In genomic region chr5:37722236-37723146, GRCh38 we compare ENCODE assay signal across 9 cellular contexts.
A peak's percentile ranks its signal among the peaks of the same experiment; 100 is the strongest.
DNase-seq lines count a peak whose midpoint lies in the region; ATAC-seq and TF ChIP-seq lines count a peak whose summit lies in the region.
"Had no signal": no experiment of that assay in that cellular context is flagged by ENCODE, and none has a peak within 500 bp of the region (broad histone marks: within the 10 kb centered on the region; RNA-seq: fewer than 3 reads in every experiment).

No MANE protein-coding gene starts in this region.

- no peaks in the 10 kb centered on the region for H3K9me3 ChIP-seq in DND-41 (ENCODE audit: insufficient read depth, low read length, severe bottlenecking)
- no peaks in the 10 kb centered on the region for H3K9me3 ChIP-seq in naive thymus-derived CD4-positive, alpha-beta T cell (ENCODE audit: control insufficient read depth in 2 of 3, low read length in 3 of 3)

- POLR2A ChIA-PET in activated CD4-positive, alpha-beta memory T cell treated with anti-CD3 and anti-CD28 coated beads for 36 hours (lab: Charles Lee), result interaction anchor here (1.1 to 2.9 kb wide), 2 partner anchors 16 to 351 kb away, joined by 4 to 22 read pairs; partner anchors contain the start of gene NUP155
- POLR2A ChIA-PET in naive thymus-derived CD4-positive, alpha-beta T cell (lab: Charles Lee), result no interaction called here

- H3K27me3 Mint-ChIP-seq in activated CD4-positive, alpha-beta memory T cell treated with anti-CD3 and anti-CD28 coated beads for 36 hours, result peaks cover 6% of the 10 kb centered on the region
- H3K27me3 Mint-ChIP-seq in naive thymus-derived CD4-positive, alpha-beta T cell, result no peaks in the 10 kb centered on the region

- no peak overlapping the region for H3K9ac ChIP-seq in DND-41 (ENCODE audit: low read depth, low read length)

- no peaks in the 10 kb centered on the region for H4K20me1 ChIP-seq in DND-41 (ENCODE audit: insufficient read depth, low read length)

- H3K9me3 Mint-ChIP-seq in activated CD4-positive, alpha-beta memory T cell treated with anti-CD3 and anti-CD28 coated beads for 36 hours, result no peaks in the 10 kb centered on the region
- H3K9me3 Mint-ChIP-seq in naive thymus-derived CD4-positive, alpha-beta T cell, result peaks cover 0 to under 1% (median 0%) of the 10 kb centered on the region in 11 donors
- H3K9me3 Mint-ChIP-seq: nephron had no signal

- no peak overlapping the region for H3K4me2 ChIP-seq in DND-41 (ENCODE audit: insufficient read depth, low read length)

- no peak for TF ChIP-seq CTCF in DND-41 (IDR thresholded peaks at IDR 0.05; ENCODE audit: borderline replicate concordance, extremely low read depth, low read length, poor library complexity, severe bottlenecking)

- no peaks in the 10 kb centered on the region for H3K79me2 ChIP-seq in DND-41 (ENCODE audit: insufficient read depth, low read length)

- H3K4me3 Mint-ChIP-seq in activated CD4-positive, alpha-beta memory T cell treated with anti-CD3 and anti-CD28 coated beads for 36 hours, result peak overlapping the region; percentile 6
- H3K4me3 Mint-ChIP-seq in naive thymus-derived CD4-positive, alpha-beta T cell, result peak overlapping the region in 1 of 10 donors; percentile 67
- H3K4me3 Mint-ChIP-seq: nephron had no signal

- DNase-seq in DND-41, result peak; percentile 24
- peak; percentile 62 for DNase-seq in activated CD4-positive, alpha-beta memory T cell treated with anti-CD3 and anti-CD28 coated beads for 36 hours
- DNase-seq in naive thymus-derived CD4-positive, alpha-beta T cell, result no peak
- no peak for DNase-seq in ureter (ENCODE audit: low spot score)
- no peak for DNase-seq in retina

- H3K27ac Mint-ChIP-seq in activated CD4-positive, alpha-beta memory T cell treated with anti-CD3 and anti-CD28 coated beads for 36 hours, result peak overlapping the region; percentile 67
- peak overlapping the region in 2 of 9 donors; percentile 32 to 85 for H3K27ac Mint-ChIP-seq in naive thymus-derived CD4-positive, alpha-beta T cell
- H3K27ac Mint-ChIP-seq: nephron had no signal

- peaks cover 34% of the 10 kb centered on the region for H3K4me1 Mint-ChIP-seq in activated CD4-positive, alpha-beta memory T cell treated with anti-CD3 and anti-CD28 coated beads for 36 hours (ENCODE audit: low read depth)
- H3K4me1 Mint-ChIP-seq in naive thymus-derived CD4-positive, alpha-beta T cell, result peaks cover 0 to 27% (median 0%) of the 10 kb centered on the region in 7 donors

- H3K4me3 ChIP-seq in DND-41 (ENCODE audit: low read depth in 1 of 2, low read length in 2 of 2), result no peak overlapping the region
- no peak overlapping the region for H3K4me3 ChIP-seq in naive thymus-derived CD4-positive, alpha-beta T cell (ENCODE audit: low read length)

- CTCF ChIA-PET in activated CD4-positive, alpha-beta memory T cell treated with anti-CD3 and anti-CD28 coated beads for 36 hours (lab: Charles Lee), result interaction anchor here (0.8 to 3.8 kb wide), 6 partner anchors 10 to 309 kb away, joined by 3 to 37 read pairs (median 4); no protein-coding TSS in a partner anchor
- CTCF ChIA-PET in naive thymus-derived CD4-positive, alpha-beta T cell (lab: Charles Lee), result no interaction called here

- ATAC-seq in DND-41 (ENCODE audit: insufficient read depth, low read depth) (peak; percentile 94), GM21367 (IDR thresholded peaks at IDR 0.05; ENCODE audit: unreplicated experiment) (peak; percentile 51), HG03558 (IDR thresholded peaks at IDR 0.05; ENCODE audit: extremely low read depth, unreplicated experiment) (peak; percentile 66), GM18519 (IDR thresholded peaks at IDR 0.05; ENCODE audit: low FRiP score, unreplicated experiment) (no peak)
- ATAC-seq in naive thymus-derived CD4-positive, alpha-beta T cell, result peak; percentile 72

- H3K36me3 ChIP-seq in DND-41 (ENCODE audit: insufficient read depth, low read length), result peaks cover 20% of the 10 kb centered on the region; the same call in 1 of the 2 replicates
- H3K36me3 ChIP-seq in naive thymus-derived CD4-positive, alpha-beta T cell (ENCODE audit: control insufficient read depth in 2 of 3, insufficient read depth in 3 of 3, low read length in 3 of 3), result peaks cover 0 to 37% (median 3%) of the 10 kb centered on the region in 3 experiments

- H3K36me3 Mint-ChIP-seq in activated CD4-positive, alpha-beta memory T cell treated with anti-CD3 and anti-CD28 coated beads for 36 hours, result peaks cover 34% of the 10 kb centered on the region
- peaks cover 11 to 70% (median 49%) of the 10 kb centered on the region in 5 donors for H3K36me3 Mint-ChIP-seq in naive thymus-derived CD4-positive, alpha-beta T cell

- no peak overlapping the region for H2AFZ ChIP-seq in DND-41 (ENCODE audit: low read depth, low read length)

- 0 out of 2 replicates have a peak overlapping the region, but pooled peaks have one; percentile 11 for H3K27ac ChIP-seq in DND-41 (ENCODE audit: low read length)
- H3K27ac ChIP-seq in naive thymus-derived CD4-positive, alpha-beta T cell (ENCODE audit: low read depth, low read length), result no peak overlapping the region

- no peaks in the 10 kb centered on the region for H3K27me3 ChIP-seq in DND-41 (ENCODE audit: insufficient read depth, low read length, poor library complexity)
- no peaks in the 10 kb centered on the region for H3K27me3 ChIP-seq in naive thymus-derived CD4-positive, alpha-beta T cell (ENCODE audit: control insufficient read depth in 2 of 2, insufficient read depth in 2 of 2, low read length in 2 of 2)

- intact Hi-C loops in activated CD4-positive, alpha-beta memory T cell treated with anti-CD3 and anti-CD28 coated beads for 36 hours (cut with micrococcal nuclease), result loop anchor here (1.0 to 5.0 kb wide), 4 partner anchors 268 to 845 kb away; partner anchors contain the start of genes LIFR and NIPBL
- intact Hi-C loops in naive thymus-derived CD4-positive, alpha-beta T cell (cut with micrococcal nuclease), result loop anchor here in 1 of 2 donors (1.0 to 5.0 kb wide), 3 partner anchors 16 to 845 kb away; partner anchors contain the start of gene NIPBL

- peaks cover 7% of the 10 kb centered on the region for H3K4me1 ChIP-seq in DND-41 (ENCODE audit: insufficient read depth, low read length)
- H3K4me1 ChIP-seq in naive thymus-derived CD4-positive, alpha-beta T cell (ENCODE audit: control insufficient read depth in 2 of 2, insufficient read depth in 2 of 2, low read length in 2 of 2), result peaks cover 0 to 9% of the 10 kb centered on the region in 2 donors

Comparison
In these comparisons a context has a peak if more than half of its experiments do, and no peak if none do; other contexts are left out.
1. DNase-seq: peak in DND-41 (single experiment) and activated CD4-positive, alpha-beta memory T cell treated with anti-CD3 and anti-CD28 coated beads for 36 hours (single experiment); none in naive thymus-derived CD4-positive, alpha-beta T cell (0 of 9), ureter (single experiment) and retina (single experiment).